15 cellular contexts compared by ENCODE assay signal in the genomic region with DNA sequence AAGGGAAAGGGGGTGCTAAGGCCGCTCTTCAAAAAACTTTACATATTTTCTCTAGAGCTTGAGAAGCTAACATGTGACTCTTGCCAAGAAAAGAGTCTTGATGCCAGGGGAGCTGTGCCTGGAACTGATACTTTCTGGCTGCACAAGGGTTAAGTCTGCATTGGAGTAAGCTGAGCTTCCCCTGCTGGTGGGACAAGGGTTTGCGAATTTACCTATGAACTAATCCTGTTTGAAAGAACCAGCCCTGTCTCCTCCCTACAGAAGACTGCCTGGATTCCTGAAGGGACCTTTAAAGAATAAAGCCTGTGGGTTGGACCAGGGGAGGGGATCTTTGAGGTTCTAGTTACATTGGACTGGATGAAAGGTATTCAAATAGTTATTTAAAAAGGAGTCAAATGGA. TPM values are rescaled to one million over a fixed set of nuclear protein-coding genes. Genes with fewer than 3 reads are reported as not detected.
DNase-seq lines count a peak whose midpoint lies in the region; ATAC-seq and TF ChIP-seq lines count a peak whose summit lies in the region.
"Had no signal": no experiment of that assay in that cellular context is flagged by ENCODE, and none has a peak within 500 bp of the region (broad histone marks: within the 10 kb centered on the region; RNA-seq: fewer than 3 reads in every experiment).

No MANE protein-coding gene starts in this region.

- no peaks in the 10 kb centered on the region for H3K36me3 Mint-ChIP-seq in activated naive CD4-positive, alpha-beta T cell treated with anti-CD3 and anti-CD28 coated beads for 36 hours (ENCODE audit: low read depth)
- no peaks in the 10 kb centered on the region for H3K36me3 Mint-ChIP-seq in endodermal cell (ENCODE audit: low read depth)
- no peaks in the 10 kb centered on the region for H3K36me3 Mint-ChIP-seq in progenitor cell of endocrine pancreas (ENCODE audit: insufficient read depth)
- H3K36me3 Mint-ChIP-seq: activated naive CD8-positive, alpha-beta T cell had no signal

- intact Hi-C loops in activated naive CD4-positive, alpha-beta T cell treated with anti-CD3 and anti-CD28 coated beads for 36 hours (cut with micrococcal nuclease), result no loop called here

- no peak overlapping the region for H3K27ac ChIP-seq in endodermal cell (ENCODE audit: low read depth, low read length)
- H3K27ac ChIP-seq: SJCRH30 had no signal

- no peaks in the 10 kb centered on the region for H3K27me3 Mint-ChIP-seq in activated naive CD4-positive, alpha-beta T cell treated with anti-CD3 and anti-CD28 coated beads for 36 hours (ENCODE audit: low read depth)
- H3K27me3 Mint-ChIP-seq in endodermal cell (ENCODE audit: insufficient read depth), result no peaks in the 10 kb centered on the region
- H3K27me3 Mint-ChIP-seq in progenitor cell of endocrine pancreas, result no peaks in the 10 kb centered on the region
- H3K27me3 Mint-ChIP-seq: activated naive CD8-positive, alpha-beta T cell had no signal

- no peaks in the 10 kb centered on the region for H3K9me3 Mint-ChIP-seq in activated naive CD4-positive, alpha-beta T cell treated with anti-CD3 and anti-CD28 coated beads for 36 hours
- H3K9me3 Mint-ChIP-seq in endodermal cell (no peaks in the 10 kb centered on the region), progenitor cell of endocrine pancreas (ENCODE audit: low read depth) (no peaks in the 10 kb centered on the region)

- H3K4me1 Mint-ChIP-seq in activated naive CD4-positive, alpha-beta T cell treated with anti-CD3 and anti-CD28 coated beads for 36 hours (ENCODE audit: low read depth), result no peaks in the 10 kb centered on the region
- peaks cover 11% of the 10 kb centered on the region for H3K4me1 Mint-ChIP-seq in endodermal cell
- no peaks in the 10 kb centered on the region for H3K4me1 Mint-ChIP-seq in progenitor cell of endocrine pancreas (ENCODE audit: low read depth)

- no peak overlapping the region for H3K9ac ChIP-seq in endodermal cell (ENCODE audit: extremely low read depth, low read length, poor library complexity, severe bottlenecking)

- H3K27me3 ChIP-seq in endodermal cell (ENCODE audit: control insufficient read depth, insufficient read depth, low read length, poor library complexity, severe bottlenecking), result no peaks in the 10 kb centered on the region
- H3K27me3 ChIP-seq: BE2C, SJCRH30 had no signal

- CTCF ChIA-PET in activated naive CD4-positive, alpha-beta T cell treated with anti-CD3 and anti-CD28 coated beads for 36 hours (lab: Charles Lee), result no interaction called here

- H3K27ac Mint-ChIP-seq in activated naive CD4-positive, alpha-beta T cell treated with anti-CD3 and anti-CD28 coated beads for 36 hours, result no peak overlapping the region
- H3K27ac Mint-ChIP-seq in endodermal cell (no peak overlapping the region), progenitor cell of endocrine pancreas (no peak overlapping the region)
- H3K27ac Mint-ChIP-seq: activated CD8-positive, alpha-beta T cell treated with anti-CD3 and anti-CD28 coated beads, Interleukin-2, amount 10 ng/mL, durations not matched to agents 7 days and 5 days; activated naive CD8-positive, alpha-beta T cell had no signal

- H3K4me3 Mint-ChIP-seq in activated naive CD4-positive, alpha-beta T cell treated with anti-CD3 and anti-CD28 coated beads for 36 hours, result no peak overlapping the region
- H3K4me3 Mint-ChIP-seq in endodermal cell (no peak overlapping the region), progenitor cell of endocrine pancreas (ENCODE audit: low read depth) (no peak overlapping the region)
- H3K4me3 Mint-ChIP-seq: activated CD8-positive, alpha-beta T cell treated with anti-CD3 and anti-CD28 coated beads, Interleukin-2, amount 10 ng/mL, durations not matched to agents 7 days and 5 days; activated naive CD8-positive, alpha-beta T cell had no signal

- 54 to 100% methylated on average over 1 to 2 of the region's 2 CpGs for WGBS in endodermal cell (ENCODE audit: insufficient coverage in 1 of 2, insufficient read length in 1 of 2), 2 experiments

- TF ChIP-seq POLR2A in NB4 (IDR thresholded peaks at IDR 0.05; ENCODE audit: extremely low read depth, insufficient read length), result no peak

- H3K4me3 ChIP-seq in NB4 (ENCODE audit: low read depth, low read length) (no peak overlapping the region), endodermal cell (ENCODE audit: low read length) (no peak overlapping the region)
- H3K4me3 ChIP-seq: HAP-1, SJCRH30 had no signal

- TF ChIP-seq CTCF in NB4 (IDR thresholded peaks at IDR 0.05; ENCODE audit: low read depth, low read length) (no peak), endodermal cell (conservative IDR thresholded peaks at IDR 0.05) (peak; percentile 86), progenitor cell of endocrine pancreas (IDR thresholded peaks at IDR 0.05; ENCODE audit: unreplicated experiment) (peak; percentile 47)

- no peaks in the 10 kb centered on the region for H3K9me3 ChIP-seq in endodermal cell (ENCODE audit: control insufficient read depth, low read length)
- H3K9me3 ChIP-seq: BE2C, HAP-1, SJCRH30 had no signal

- ATAC-seq in HG03139 (IDR thresholded peaks at IDR 0.05; ENCODE audit: unreplicated experiment), result no peak
- no peak for ATAC-seq in activated CD4-positive, CD25-positive, alpha-beta regulatory T cell treated with anti-CD3 and anti-CD28 coated beads, Interleukin-2, amount 50 U/mL, for 24 hours
- ATAC-seq: activated CD8-positive, alpha-beta T cell treated with anti-CD3 and anti-CD28 coated beads, Interleukin-2, amount 10 ng/mL, durations not matched to agents 7 days and 5 days; right cardiac atrium had no signal

- DNase-seq in activated naive CD4-positive, alpha-beta T cell treated with anti-CD3 and anti-CD28 coated beads for 36 hours, result peak; percentile 5
- no peak for DNase-seq in activated naive CD4-positive, alpha-beta T cell (lab: John Stamatoyannopoulos, UW)
- peak; percentile 18 for DNase-seq in NB4 (ENCODE audit: low read depth)
- peak; percentile 82 for DNase-seq in endodermal cell
- no peak for DNase-seq in progenitor cell of endocrine pancreas (ENCODE audit: low spot score, unreplicated experiment)
- DNase-seq in Ammon's horn (ENCODE audit: low spot score), result no peak
- DNase-seq: activated CD8-positive, alpha-beta T cell treated with anti-CD3 and anti-CD28 coated beads, Interleukin-2, amount 10 ng/mL, durations not matched to agents 7 days and 5 days; BE2C; effector CD4-positive, alpha-beta T cell; right cardiac atrium had no signal

- no peaks in the 10 kb centered on the region for H3K4me1 ChIP-seq in endodermal cell (ENCODE audit: control insufficient read depth, insufficient read depth, low read length)
- H3K4me1 ChIP-seq: BE2C, SJCRH30 had no signal

- H3K36me3 ChIP-seq in endodermal cell (ENCODE audit: control insufficient read depth, insufficient read depth, low read length), result no peaks in the 10 kb centered on the region
- H3K36me3 ChIP-seq: BE2C, HAP-1, SJCRH30 had no signal

RNA-seq across cellular contexts. Expression of a gene that starts 58.3 kb away (rescaled TPM):
- total RNA-seq in activated naive CD4-positive, alpha-beta T cell treated with anti-CD3 and anti-CD28 coated beads for 36 hours, result not detected
- under 1 TPM; 0.15 to 0.18 TPM for total RNA-seq in endodermal cell
- 51.4 TPM for polyA plus RNA-seq in endodermal cell (2013, experiment 1 of 2)
- 42.7 TPM for polyA plus RNA-seq in endodermal cell (2013, experiment 2 of 2)
- 0.17 and 0.38 TPM in 2 replicates for total RNA-seq in progenitor cell of endocrine pancreas

Comparison
In these comparisons a context has a peak if more than half of its experiments do, and no peak if none do; other contexts are left out.
1. DNase-seq: peak in activated naive CD4-positive, alpha-beta T cell treated with anti-CD3 and anti-CD28 coated beads for 36 hours (single experiment), NB4 (single experiment) and endodermal cell (single experiment); none in activated naive CD4-positive, alpha-beta T cell (0 of 4), progenitor cell of endocrine pancreas (single experiment) and Ammon's horn (single experiment).